Comparison of ENCODE assay signal across 11 cellular contexts in the genomic region with DNA sequence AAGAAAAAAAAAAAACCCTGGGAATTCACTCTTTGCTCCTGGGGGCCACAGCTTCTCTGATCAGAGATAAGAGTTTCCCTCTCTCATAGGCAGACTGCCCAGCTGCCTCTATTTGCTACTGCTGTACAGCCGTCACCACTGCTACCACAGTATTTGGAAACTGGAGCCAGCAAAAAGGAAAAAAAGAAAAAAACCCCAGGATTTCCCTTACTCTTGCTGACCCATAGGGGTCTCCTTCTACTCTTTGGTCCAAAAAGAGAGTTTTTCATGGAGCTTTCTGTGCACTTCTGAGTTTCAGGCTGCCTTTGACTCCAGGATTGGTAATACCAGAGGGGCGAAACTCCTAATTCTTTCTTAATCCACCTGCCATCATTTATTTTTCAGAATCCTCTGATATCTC.
A peak's percentile ranks its signal among the peaks of the same experiment; 100 is the strongest.
DNase-seq lines count a peak whose midpoint lies in the region; ATAC-seq and TF ChIP-seq lines count a peak whose summit lies in the region.
"Had no signal": no experiment of that assay in that cellular context is flagged by ENCODE, and none has a peak within 500 bp of the region (broad histone marks: within the 10 kb centered on the region; RNA-seq: fewer than 3 reads in every experiment).

No MANE protein-coding gene starts in this region.

- no peaks in the 10 kb centered on the region for H3K27me3 ChIP-seq in KMS-11 (ENCODE audit: insufficient read depth, low read depth)

- no peak for ATAC-seq in GM21723 (IDR thresholded peaks at IDR 0.05; ENCODE audit: unreplicated experiment)
- ATAC-seq in activated CD8-positive, alpha-beta memory T cell treated with anti-CD3 and anti-CD28 coated beads, Interleukin-2, amount 10 ng/mL, durations not matched to agents 7 days and 5 days: no peak

- H3K27me3 Mint-ChIP-seq in mesothelial cell of epicardium (ENCODE audit: low read depth): peaks cover 9% of the 10 kb centered on the region
- H3K27me3 Mint-ChIP-seq in activated CD8-positive, alpha-beta memory T cell treated with anti-CD3 and anti-CD28 coated beads, Interleukin-2, amount 10 ng/mL, durations not matched to agents 7 days and 5 days: peaks cover 43% of the 10 kb centered on the region

- no peaks in the 10 kb centered on the region for H3K9me3 Mint-ChIP-seq in mesothelial cell of epicardium
- no peaks in the 10 kb centered on the region for H3K9me3 Mint-ChIP-seq in activated CD8-positive, alpha-beta memory T cell treated with anti-CD3 and anti-CD28 coated beads, Interleukin-2, amount 10 ng/mL, durations not matched to agents 7 days and 5 days (ENCODE audit: low read depth)

- no peaks in the 10 kb centered on the region for H3K79me2 ChIP-seq in KMS-11 (ENCODE audit: insufficient read depth, low read depth)

- no peaks in the 10 kb centered on the region for H4K20me1 ChIP-seq in KMS-11 (ENCODE audit: insufficient read depth)

- H3K4me1 ChIP-seq in KMS-11 (ENCODE audit: low read depth, poor library complexity, severe bottlenecking): no peaks in the 10 kb centered on the region

- H3K4me1 Mint-ChIP-seq in mesothelial cell of epicardium: peaks cover 3% of the 10 kb centered on the region
- no peaks in the 10 kb centered on the region for H3K4me1 Mint-ChIP-seq in activated CD8-positive, alpha-beta memory T cell treated with anti-CD3 and anti-CD28 coated beads, Interleukin-2, amount 10 ng/mL, durations not matched to agents 7 days and 5 days

- H3K27ac ChIP-seq in KMS-11: no peak overlapping the region

- no peak overlapping the region for H3K4me3 ChIP-seq in KMS-11 (IDR thresholded peaks at IDR 0.05; ENCODE audit: insufficient read depth, low read depth, low read length)

- H2AFZ ChIP-seq in KMS-11 (ENCODE audit: low read depth): no peak overlapping the region

- no peaks in the 10 kb centered on the region for H3K36me3 Mint-ChIP-seq in mesothelial cell of epicardium
- no peaks in the 10 kb centered on the region for H3K36me3 Mint-ChIP-seq in activated CD8-positive, alpha-beta memory T cell treated with anti-CD3 and anti-CD28 coated beads, Interleukin-2, amount 10 ng/mL, durations not matched to agents 7 days and 5 days

- H3K36me3 ChIP-seq in KMS-11 (ENCODE audit: insufficient read depth): no peaks in the 10 kb centered on the region

- no peak overlapping the region for H3K27ac Mint-ChIP-seq in mesothelial cell of epicardium
- no peak overlapping the region for H3K27ac Mint-ChIP-seq in activated CD8-positive, alpha-beta memory T cell treated with anti-CD3 and anti-CD28 coated beads, Interleukin-2, amount 10 ng/mL, durations not matched to agents 7 days and 5 days

- no peak overlapping the region for H3K4me2 ChIP-seq in KMS-11

- CTCF ChIA-PET in activated CD8-positive, alpha-beta memory T cell treated with anti-CD3 and anti-CD28 coated beads, Interleukin-2, amount 10 ng/mL, durations not matched to agents 7 days and 5 days (lab: Charles Lee): no interaction called here

- DNase-seq in DMS114 treated with DMSO at 0.1 percent for 48 hours (lab: John Stamatoyannopoulos, UW; ENCODE audit: unreplicated experiment) (peak; percentile 22), astrocyte of the hippocampus (ENCODE audit: low read depth, low spot score) (peak; percentile 72), mesothelial cell of epicardium (ENCODE audit: low spot score in 2 of 2, unreplicated experiment in 2 of 2) (no peak), GOT3 (lab: John Stamatoyannopoulos, UW) (no peak), NCI-H2107 treated with DMSO at 0.1 percent for 48 hours (lab: John Stamatoyannopoulos, UW; ENCODE audit: unreplicated experiment) (no peak)
- DNase-seq in activated CD8-positive, alpha-beta memory T cell treated with anti-CD3 and anti-CD28 coated beads, Interleukin-2, amount 10 ng/mL, durations not matched to agents 7 days and 5 days: no peak
- DNase-seq: activated CD4-positive, alpha-beta T cell treated with anti-CD3 and anti-CD28 coated beads for 4 hours; islet precursor cell; NCI-H2107 had no signal

- TF ChIP-seq CTCF in KMS-11 (conservative IDR thresholded peaks at IDR 0.05; ENCODE audit: low read depth, low read length): peak; percentile 41; the same call in 1 of the 2 replicates
- peak; percentile 59 for TF ChIP-seq CTCF in mesothelial cell of epicardium (IDR thresholded peaks at IDR 0.05; ENCODE audit: unreplicated experiment)

- H3K4me3 Mint-ChIP-seq in mesothelial cell of epicardium: no peak overlapping the region
- no peak overlapping the region for H3K4me3 Mint-ChIP-seq in activated CD8-positive, alpha-beta memory T cell treated with anti-CD3 and anti-CD28 coated beads, Interleukin-2, amount 10 ng/mL, durations not matched to agents 7 days and 5 days

- no peak overlapping the region for H3K9ac ChIP-seq in KMS-11

Comparison
In these comparisons a context has a peak if more than half of its experiments do, and no peak if none do; other contexts are left out.
1. DNase-seq: peak in DMS114 treated with DMSO at 0.1 percent for 48 hours (single experiment) and astrocyte of the hippocampus (single experiment); none in mesothelial cell of epicardium (0 of 2), GOT3 (single experiment), activated CD8-positive, alpha-beta memory T cell treated with anti-CD3 and anti-CD28 coated beads, Interleukin-2, amount 10 ng/mL, durations not matched to agents 7 days and 5 days (single experiment) and NCI-H2107 treated with DMSO at 0.1 percent for 48 hours (single experiment).